Comparison of ENCODE assay signal across 12 cellular contexts in the genomic region with DNA sequence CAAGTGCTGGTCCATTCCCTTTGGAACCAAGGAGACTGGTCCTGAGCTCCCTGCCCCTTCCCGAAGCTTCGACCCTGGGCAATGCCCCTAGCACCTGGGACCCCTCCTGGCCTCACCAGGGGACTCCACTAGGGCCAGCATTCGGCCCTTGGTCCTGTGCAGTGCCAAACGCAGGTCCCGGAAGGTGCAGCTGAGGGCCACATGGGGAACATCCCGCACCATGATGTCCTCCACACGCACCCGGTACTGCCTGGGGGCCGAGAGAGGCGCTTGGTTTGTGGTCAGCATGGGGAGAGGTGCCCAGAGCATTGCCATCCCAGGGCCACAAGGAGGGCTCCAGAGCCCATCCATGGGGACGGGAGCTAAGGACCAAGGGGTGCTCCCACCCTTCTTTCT.
"Had no signal": no experiment of that assay in that cellular context is flagged by ENCODE, and none has a peak within 500 bp of the region (broad histone marks: within the 10 kb centered on the region; RNA-seq: fewer than 3 reads in every experiment).

No MANE protein-coding gene starts in this region.

- H3K36me3 ChIP-seq: gastrocnemius medialis, ovary, thyroid gland had no signal

- FAIRE-seq: small intestine had no signal

- H3K27ac Mint-ChIP-seq: progenitor cell of endocrine pancreas, type B pancreatic cell had no signal

- H3K4me1 ChIP-seq: gastrocnemius medialis, left ventricle myocardium inferior, thyroid gland had no signal

- H3K27me3 ChIP-seq: esophagus muscularis mucosa, gastrocnemius medialis, heart right ventricle, ovary, suprapubic skin, thyroid gland had no signal

- DNase-seq: gastrocnemius medialis, left ventricle myocardium inferior had no signal

- H3K9me3 Mint-ChIP-seq: type B pancreatic cell had no signal

- H3K27ac ChIP-seq: epithelial cell of prostate, esophagus muscularis mucosa, gastrocnemius medialis, heart right ventricle, left ventricle myocardium inferior, ovary, suprapubic skin, thyroid gland had no signal

- H3K4me3 ChIP-seq: esophagus muscularis mucosa, gastrocnemius medialis, heart right ventricle, left ventricle myocardium inferior, lung, ovary, suprapubic skin, thyroid gland had no signal

- H3K9me3 ChIP-seq: esophagus muscularis mucosa, gastrocnemius medialis, heart right ventricle, left ventricle myocardium inferior, ovary, suprapubic skin, thyroid gland had no signal

- H3K4me3 Mint-ChIP-seq: type B pancreatic cell had no signal
